Comparison of ENCODE assay signal across 21 cellular contexts in the genomic region with DNA sequence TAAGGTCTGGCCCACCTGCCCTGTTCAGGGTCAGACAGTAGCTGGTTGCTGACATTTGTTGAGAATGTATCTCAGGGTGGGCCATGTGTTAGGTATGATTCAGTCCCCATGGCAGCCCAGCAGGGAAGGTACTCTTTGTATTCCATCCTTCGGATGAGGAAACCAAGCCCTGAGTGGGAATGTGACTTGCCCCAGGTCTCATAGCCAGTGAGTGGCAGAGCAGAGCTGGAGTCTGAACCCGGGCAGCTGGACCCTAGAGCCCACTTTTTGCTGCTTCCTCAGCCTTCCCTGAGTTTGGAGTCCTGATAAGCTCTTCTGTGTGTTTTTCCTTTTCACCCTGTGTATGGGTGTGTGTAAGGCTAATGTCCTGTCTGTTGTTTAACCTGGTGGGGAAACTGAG.
"Had no signal": no experiment of that assay in that cellular context is flagged by ENCODE, and none has a peak within 500 bp of the region (broad histone marks: within the 10 kb centered on the region; RNA-seq: fewer than 3 reads in every experiment).

No MANE protein-coding gene starts in this region.

- H3K4me1 ChIP-seq: gastrocnemius medialis, lower lobe of right lung, pancreas, transverse colon, vagina had no signal

- H3K9me3 Mint-ChIP-seq: natural killer cell; stimulated activated memory B cell treated with anti-CD40 and anti-IgM and Interleukin-4, amounts not matched to agents 10 μg/mL and 1 μg/mL and 100 μg/mL, for 72 hours had no signal

- H3K27me3 ChIP-seq: gastrocnemius medialis, hepatocyte, transverse colon, vagina had no signal

- H3K36me3 Mint-ChIP-seq: natural killer cell had no signal

- ATAC-seq: esophagus mucosa; gastrocnemius medialis; left ventricle myocardium superior; lower lobe of right lung; natural killer cell; sciatic nerve; stimulated activated memory B cell treated with anti-CD40 and anti-IgM and Interleukin-4, amounts not matched to agents 10 μg/mL and 1 μg/mL and 100 μg/mL, for 72 hours; stimulated activated naive CD8-positive, alpha-beta T cell treated with anti-CD3 and anti-CD28 coated beads, Interleukin-15, Interleukin-2, amounts not matched to agents 100 U/mL and 50 U/mL, for 24 hours had no signal

- H3K4me3 Mint-ChIP-seq: natural killer cell; stimulated activated memory B cell treated with anti-CD40 and anti-IgM and Interleukin-4, amounts not matched to agents 10 μg/mL and 1 μg/mL and 100 μg/mL, for 72 hours had no signal

- H3K27ac ChIP-seq: gastrocnemius medialis, hepatocyte, lower lobe of right lung, pancreas, thoracic aorta, transverse colon, vagina had no signal

- H3K9me3 ChIP-seq: gastrocnemius medialis, lower lobe of right lung, pancreas, thoracic aorta, transverse colon, vagina had no signal

- FAIRE-seq: islet of Langerhans, pancreas had no signal

- H3K4me3 ChIP-seq: gastrocnemius medialis, hepatocyte, lower lobe of right lung, pancreas, smooth muscle cell, thoracic aorta, transverse colon, vagina had no signal

- H3K27ac Mint-ChIP-seq: natural killer cell; progenitor cell of endocrine pancreas; stimulated activated memory B cell treated with anti-CD40 and anti-IgM and Interleukin-4, amounts not matched to agents 10 μg/mL and 1 μg/mL and 100 μg/mL, for 72 hours had no signal

- H3K27me3 Mint-ChIP-seq: progenitor cell of endocrine pancreas; stimulated activated memory B cell treated with anti-CD40 and anti-IgM and Interleukin-4, amounts not matched to agents 10 μg/mL and 1 μg/mL and 100 μg/mL, for 72 hours had no signal

- DNase-seq: cortex of kidney; foreskin fibroblast; gastrocnemius medialis; left ventricle myocardium superior; lower lobe of right lung; natural killer cell; occipital lobe; stimulated activated CD4-positive, alpha-beta T cell treated with anti-CD3 and anti-CD28 coated beads, Interleukin-2, amount 100 ng/mL, for 24 hours; stimulated activated CD4-positive, alpha-beta T cell treated with anti-CD3 and anti-CD28 coated beads, Interleukin-4, amount 100 ng/mL, for 24 hours; stimulated activated naive CD8-positive, alpha-beta T cell treated with anti-CD3 and anti-CD28 coated beads, Interleukin-15, Interleukin-2, amounts not matched to agents 100 U/mL and 50 U/mL, for 24 hours; transverse colon had no signal

- H3K36me3 ChIP-seq: transverse colon had no signal
